18 cellular contexts compared by ENCODE assay signal in the genomic region with DNA sequence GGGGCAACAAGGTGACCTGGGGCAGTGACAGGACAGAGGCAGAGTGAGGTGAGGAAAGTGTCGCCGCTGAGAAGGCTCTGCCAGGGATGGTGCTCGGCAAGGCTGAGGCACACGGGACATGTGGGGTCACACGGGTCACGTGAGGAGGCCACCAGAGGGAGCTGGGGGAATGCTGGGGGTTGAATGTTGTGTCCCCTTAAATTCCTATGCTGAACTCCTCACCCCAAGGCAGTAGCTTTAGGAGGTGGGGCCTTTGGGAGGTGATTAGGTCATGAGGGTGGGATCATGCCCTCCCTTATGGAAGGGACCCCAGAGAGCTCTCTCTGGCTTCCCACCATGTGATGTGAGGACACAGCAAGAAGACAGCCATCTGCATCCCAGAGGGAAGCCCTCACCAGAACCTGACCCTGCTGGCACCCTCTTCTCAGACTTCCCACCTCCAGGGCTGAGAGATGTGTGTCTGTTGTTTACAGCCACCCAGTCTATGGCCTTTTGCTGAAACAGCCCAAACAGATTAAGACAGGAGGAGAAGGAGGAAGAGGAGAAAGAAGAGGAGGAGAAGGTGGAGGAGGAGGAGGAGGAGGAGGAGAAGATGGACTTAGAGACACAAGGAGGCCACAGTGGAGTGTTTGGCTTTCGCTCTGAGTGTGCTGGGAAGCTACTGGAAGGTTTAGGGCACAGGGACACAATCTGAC. TPM values are rescaled to one million over a fixed set of nuclear protein-coding genes. Genes with fewer than 3 reads are reported as not detected.
DNase-seq lines count a peak whose midpoint lies in the region; ATAC-seq, FAIRE-seq and TF ChIP-seq lines count a peak whose summit lies in the region.
"Had no signal": no experiment of that assay in that cellular context is flagged by ENCODE, and none has a peak within 500 bp of the region (broad histone marks: within the 10 kb centered on the region; RNA-seq: fewer than 3 reads in every experiment).

No MANE protein-coding gene starts in this region.

- H4K5ac ChIP-seq in H1 (ENCODE audit: insufficient read length, low read depth, low read length): no peak overlapping the region

- peaks cover 0 to 4% of the 10 kb centered on the region in 2 experiments for H4K20me1 ChIP-seq in H1 (replicated peaks in 1 of 2; ENCODE audit: control insufficient read depth in 1 of 2, insufficient read depth in 2 of 2, low read length in 2 of 2)

- H3K4me3 ChIP-seq in H1 (ENCODE audit: extremely low read depth in 1 of 4, insufficient read depth in 2 of 4, low read depth in 3 of 4, low read length in 4 of 4) (no peak overlapping the region), thoracic aorta (no peak overlapping the region)
- H3K4me3 ChIP-seq: gastrocnemius medialis, spleen had no signal

- no peak overlapping the region for H2BK20ac ChIP-seq in H1 (ENCODE audit: low read length)

- H4K8ac ChIP-seq in H1 (ENCODE audit: extremely low read depth, insufficient read depth, low read length): no peak overlapping the region

- no peak overlapping the region for H2AFZ ChIP-seq in H1 (ENCODE audit: low read length)

- CTCF ChIA-PET in H1 (lab: Charles Lee; ENCODE audit: partially characterized antibody): interaction anchor here (4.4 kb wide), 1 partner anchor 27 kb away, joined by 17 read pairs; no protein-coding TSS in a partner anchor

- DNase-seq in HFFc6 (no peak), H1 (ENCODE audit: low read depth in 1 of 2, low spot score in 2 of 2) (no peak), nephron progenitor cell (no peak), thoracic aorta (ENCODE audit: low spot score) (no peak), NCI-H2196 treated with DMSO at 0.1 percent for 48 hours (lab: John Stamatoyannopoulos, UW; ENCODE audit: unreplicated experiment) (no peak), NCI-H82 (lab: John Stamatoyannopoulos, UW) (no peak), NCI-H1417 treated with DMSO at 0.1 percent for 48 hours (lab: John Stamatoyannopoulos, UW) (no peak), putamen (ENCODE audit: low spot score) (no peak)
- DNase-seq: activated CD4-positive, alpha-beta T cell treated with anti-CD3 and anti-CD28 coated beads, Interleukin-2, amount 50 U/mL, for 1 hour; activated naive CD4-positive, alpha-beta T cell treated with Interleukin-2 at 50 U/mL for 16 hours; CD4-positive, alpha-beta T cell; DND-41; gastrocnemius medialis; NCI-H1694 treated with DMSO at 0.1 percent for 48 hours; NCI-H446 treated with DMSO at 0.1 percent for 48 hours; spleen had no signal

- H3K27ac Mint-ChIP-seq in HFFc6 (peak overlapping the region; percentile 97), nephron progenitor cell (peak overlapping the region; percentile 91)
- H3K27ac Mint-ChIP-seq: CD4-positive, alpha-beta T cell had no signal

- no peak overlapping the region for H3K4me2 ChIP-seq in H1 (ENCODE audit: insufficient read depth in 1 of 2, low read depth in 2 of 2, low read length in 2 of 2)

- no peaks in the 10 kb centered on the region for H3K36me3 ChIP-seq in H1 (ENCODE audit: control insufficient read depth in 2 of 4, insufficient read depth in 4 of 4, low read length in 3 of 4)
- H3K36me3 ChIP-seq in thoracic aorta: no peaks in the 10 kb centered on the region
- H3K36me3 ChIP-seq: gastrocnemius medialis, spleen had no signal

- TF ChIP-seq CTCF in HFFc6 (IDR thresholded peaks at IDR 0.05) (0 out of 2 replicates have a peak, but pooled peaks have one; percentile 24), H1 (IDR thresholded peaks at IDR 0.05; ENCODE audit: control extremely low read depth in 1 of 3, insufficient read depth in 1 of 3, low read depth in 1 of 3, low read length in 3 of 3) (peak in 1 of 3 experiments; percentile 15; a peak in 1 of 4 replicates), nephron progenitor cell (IDR thresholded peaks at IDR 0.05) (no peak), thoracic aorta (IDR thresholded peaks at IDR 0.05) (no peak)

- H3K9ac ChIP-seq in H1 (replicated peaks in 1 of 4; ENCODE audit: extremely low read depth in 1 of 4, low read depth in 3 of 4, low read length in 3 of 4): no peak overlapping the region

- H4K91ac ChIP-seq in H1 (replicated peaks; ENCODE audit: insufficient read length, low read length): no peak overlapping the region

- no peak for ATAC-seq in thoracic aorta (ENCODE audit: insufficient number of reproducible peaks, low FRiP score, low read depth)
- ATAC-seq: gastrocnemius medialis, left colon had no signal

- H3K27ac ChIP-seq in H1 (ENCODE audit: low read depth, low read length) (no peak overlapping the region), thoracic aorta (peak overlapping the region; percentile 75 to 78)
- H3K27ac ChIP-seq: gastrocnemius medialis, spleen had no signal

- H3K4me1 ChIP-seq in H1 (replicated peaks in 1 of 4; ENCODE audit: control insufficient read depth in 3 of 4, insufficient read depth in 4 of 4, low read length in 3 of 4): no peaks in the 10 kb centered on the region; a peak in 1 of 7 replicates
- peaks cover 24 to 42% of the 10 kb centered on the region in 2 donors for H3K4me1 ChIP-seq in thoracic aorta (ENCODE audit: control insufficient read depth in 1 of 2, low read depth in 2 of 2)
- H3K4me1 ChIP-seq: gastrocnemius medialis had no signal

- H3K23ac ChIP-seq in H1 (ENCODE audit: insufficient read length): no peak overlapping the region

- H3K27me3 ChIP-seq in H1 (replicated peaks in 1 of 4; ENCODE audit: control insufficient read depth in 3 of 4, extremely low read depth in 1 of 4, insufficient read depth in 3 of 4, low read length in 3 of 4) (no peaks in the 10 kb centered on the region), thoracic aorta (replicated peaks; ENCODE audit: insufficient read depth) (no peaks in the 10 kb centered on the region)
- H3K27me3 ChIP-seq: gastrocnemius medialis, spleen had no signal

- H3K4me3 Mint-ChIP-seq in HFFc6 (peak overlapping the region; percentile 67; the same call in 1 of the 2 replicates), nephron progenitor cell (no peak overlapping the region)
- H3K4me3 Mint-ChIP-seq: CD4-positive, alpha-beta T cell had no signal

- H3K18ac ChIP-seq in H1 (ENCODE audit: extremely low read depth, low read length): no peak overlapping the region

- H3K79me1 ChIP-seq in H1 (ENCODE audit: low read depth, low read length): no peaks in the 10 kb centered on the region

- no peak overlapping the region for H3K14ac ChIP-seq in H1 (ENCODE audit: insufficient read length)

- no peak overlapping the region for H2BK5ac ChIP-seq in H1 (ENCODE audit: low read depth, low read length)

- TF ChIP-seq POLR2A in H1 (IDR thresholded peaks at IDR 0.05; ENCODE audit: control extremely low read depth in 1 of 2, low read depth in 2 of 2, low read length in 2 of 2): no peak

- POLR2A ChIA-PET in H1 (lab: Charles Lee; ENCODE audit: partially characterized antibody): interaction anchor here (1.6 kb wide), 1 partner anchor 12 kb away, joined by 3 read pairs; no protein-coding TSS in a partner anchor

- WGBS in H1 (ENCODE audit: extremely low coverage in 1 of 2, insufficient coverage in 1 of 2, insufficient read length in 1 of 2, insufficient replicate concordance in 2 of 2, low coverage in 1 of 2, low lambda C conversion rate in 2 of 2, missing lambda C conversion rate in 1 of 2), 2 experiments: 92% methylated on average over 7 of the region's 7 CpGs; no CpG with 5 or more reads in 1 of the 2 experiments

- H3K4ac ChIP-seq in H1 (replicated peaks; ENCODE audit: insufficient read length, low read depth, low read length): peak overlapping the region; percentile 69

- no peak overlapping the region for H3K56ac ChIP-seq in H1 (replicated peaks; ENCODE audit: insufficient read length, low read depth, low read length)

- H3K36me3 Mint-ChIP-seq in HFFc6 (ENCODE audit: low read depth) (peaks cover 19% of the 10 kb centered on the region), nephron progenitor cell (ENCODE audit: low read depth) (no peaks in the 10 kb centered on the region)

- H3K4me1 Mint-ChIP-seq in HFFc6 (ENCODE audit: low read depth) (peaks cover 72% of the 10 kb centered on the region), nephron progenitor cell (peaks cover 41% of the 10 kb centered on the region)

- H2AK5ac ChIP-seq in H1 (ENCODE audit: low read depth, low read length): 0 out of 2 replicates have a peak overlapping the region, but pooled peaks have one; percentile 54

- no peak for TF ChIP-seq RAD21 in H1 (IDR thresholded peaks at IDR 0.05 in 1 of 2, conservative IDR thresholded peaks at IDR 0.05 in 1 of 2; ENCODE audit: low read depth in 2 of 2, low read length in 2 of 2)

- peaks cover 2% of the 10 kb centered on the region; the same call in 1 of the 2 replicates for H3K23me2 ChIP-seq in H1 (ENCODE audit: low read depth, low read length)

- peak overlapping the region; percentile 22 for H2BK120ac ChIP-seq in H1 (replicated peaks; ENCODE audit: low read depth, low read length)

- no peak for TF ChIP-seq EP300 in H1 (IDR thresholded peaks at IDR 0.05; ENCODE audit: borderline replicate concordance in 1 of 2, low read depth in 2 of 2, low read length in 2 of 2)

- H2BK15ac ChIP-seq in H1 (ENCODE audit: low read length): no peak overlapping the region

- H3K9me3 Mint-ChIP-seq in HFFc6 (peaks cover 4% of the 10 kb centered on the region; the same call in 1 of the 2 replicates), nephron progenitor cell (no peaks in the 10 kb centered on the region)
- H3K9me3 Mint-ChIP-seq: CD4-positive, alpha-beta T cell had no signal

- H3K79me2 ChIP-seq in H1 (ENCODE audit: control insufficient read depth in 1 of 2, insufficient read depth in 2 of 2, low read length in 2 of 2): no peaks in the 10 kb centered on the region

- peaks cover 4% of the 10 kb centered on the region; the same call in 1 of the 2 replicates for H3K27me3 Mint-ChIP-seq in HFFc6 (ENCODE audit: insufficient read depth)
- H3K27me3 Mint-ChIP-seq in nephron progenitor cell (ENCODE audit: low read depth, poor library complexity): peaks cover 41% of the 10 kb centered on the region
- H3K27me3 Mint-ChIP-seq: CD4-positive, alpha-beta T cell had no signal

- no peak for FAIRE-seq in H1 (lab: Jason Lieb, UNC)
- FAIRE-seq: endothelial cell of umbilical vein had no signal

- H3K9me3 ChIP-seq in H1 (ENCODE audit: insufficient read depth in 2 of 2, low read depth in 1 of 2, low read length in 1 of 2) (no peaks in the 10 kb centered on the region), thoracic aorta (no peaks in the 10 kb centered on the region)
- H3K9me3 ChIP-seq: gastrocnemius medialis, spleen had no signal

- H2BK12ac ChIP-seq in H1 (ENCODE audit: low read depth, low read length): no peak overlapping the region

RNA-seq across cellular contexts. Expression of gene RFX2, which starts 35.4 kb away (rescaled TPM):
- 1 to 10 TPM; 6.3 to 9.5 (median 6.9) TPM for total RNA-seq in HFFc6 (2021; fragmentation: NEBNext Ultra II Directional; extraction: Animal tissue kit (Norgen Biotek cat#: 25700))
- 4.8 and 5.5 TPM in 2 replicates for total RNA-seq in H1 (2021; fragmentation: NEBNext Ultra II Directional; extraction: Animal tissue kit (Norgen Biotek cat#: 25700))
- 5.3 and 5.9 TPM in 2 replicates for polyA plus RNA-seq in H1 (2011; rRNA removed)
- 5.6 TPM for polyA plus RNA-seq in H1 (2011; cell fraction: cytosol; rRNA removed)
- 7.7 TPM for polyA plus RNA-seq in H1 (2011; cell fraction: nucleus; rRNA removed)
- 1.8 to 4.5 TPM (median 3.3 TPM) in 4 replicates for polyA plus RNA-seq in H1 (2012, experiment 1 of 2)
- polyA plus RNA-seq in H1 (2012, experiment 2 of 2): 3.1 TPM
- polyA plus RNA-seq in H1 (2013, experiment 1 of 2): 2.8 TPM
- polyA plus RNA-seq in H1 (2013, experiment 2 of 2): 3.4 TPM
- 5.0 and 6.5 TPM in 2 replicates for polyA minus RNA-seq in H1 (2011; rRNA and poly(A)+ RNA removed)
- polyA minus RNA-seq in H1 (2011; cell fraction: cytosol; rRNA and poly(A)+ RNA removed): 7.0 TPM
- 9.9 TPM for polyA minus RNA-seq in H1 (2011; cell fraction: nucleus; rRNA and poly(A)+ RNA removed)
- 10 to 100 TPM; 21.7 to 30.3 TPM for total RNA-seq in thoracic aorta
